Comparison of ENCODE assay signal across 22 cellular contexts in the genomic region with DNA sequence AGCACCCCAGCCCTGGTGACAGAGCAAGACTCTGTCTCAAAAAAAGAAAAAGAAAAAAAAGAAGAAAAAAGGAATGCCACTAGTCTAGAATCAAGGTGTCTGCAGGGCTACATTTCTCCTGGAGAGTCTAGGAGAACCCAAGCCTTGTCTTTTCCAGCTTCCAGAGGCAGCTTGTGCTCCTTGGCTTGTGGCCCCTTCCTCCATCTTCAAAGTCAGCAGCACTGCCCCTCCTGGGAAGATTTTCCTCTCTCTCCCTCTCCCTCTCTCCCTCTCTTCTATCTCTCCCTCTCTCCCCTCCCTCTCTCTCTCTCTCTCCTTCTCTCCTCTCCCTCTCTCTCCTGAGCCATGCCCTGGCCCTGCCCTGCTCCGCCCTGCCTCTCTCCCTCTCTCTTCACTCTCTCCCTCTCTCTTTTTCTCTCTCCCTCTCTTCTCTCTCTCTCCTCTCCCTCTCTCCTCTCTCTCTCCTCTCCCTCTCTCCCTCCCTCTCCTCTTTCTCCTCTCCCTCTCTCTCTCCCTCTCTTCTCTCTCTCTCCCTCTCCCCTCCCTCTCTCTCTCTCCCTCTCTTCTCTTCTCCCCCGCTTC.
DNase-seq lines count a peak whose midpoint lies in the region; ATAC-seq, FAIRE-seq and TF ChIP-seq lines count a peak whose summit lies in the region.
"Had no signal": no experiment of that assay in that cellular context is flagged by ENCODE, and none has a peak within 500 bp of the region (broad histone marks: within the 10 kb centered on the region; RNA-seq: fewer than 3 reads in every experiment).

No MANE protein-coding gene starts in this region.

- no TSS peak for BruUV-seq in HepG2 (replicated peaks; lab: Mats Ljungman, UMichigan)

- TF ChIP-seq EP300 in HepG2 (IDR thresholded peaks at IDR 0.05; ENCODE audit: low read depth in 2 of 2, low read length in 2 of 2) (no peak), HepG2 (CRISPR knock-in tag; IDR thresholded peaks at IDR 0.05; ENCODE audit: borderline replicate concordance) (no peak)

- CTCF ChIA-PET in HepG2 (lab: Yijun Ruan, JAX; ENCODE audit: low intra/inter-chr PET ratio, low total read pairs): interaction anchor here (2.2 kb wide), 1 partner anchor 275 kb away, joined by 11 read pairs; no protein-coding TSS in a partner anchor

- no peaks in the 10 kb centered on the region for H3K9me3 ChIP-seq in right lobe of liver
- no peaks in the 10 kb centered on the region for H3K9me3 ChIP-seq in HepG2 (ENCODE audit: low read length)
- H3K9me3 ChIP-seq in RWPE2 (ENCODE audit: severe bottlenecking): no peaks in the 10 kb centered on the region
- H3K9me3 ChIP-seq in parathyroid adenoma (ENCODE audit: control insufficient read depth, low read length): no peaks in the 10 kb centered on the region
- H3K9me3 ChIP-seq: MG63 had no signal

- H3K27me3 ChIP-seq in right lobe of liver (no peaks in the 10 kb centered on the region), HepG2 (ENCODE audit: control insufficient read depth in 1 of 2, insufficient read depth in 2 of 2, low read length in 2 of 2) (peaks cover 1 to 24% of the 10 kb centered on the region in 2 experiments; a peak in 4 of 5 replicates), RWPE2 (ENCODE audit: insufficient read depth, poor library complexity, severe bottlenecking) (no peaks in the 10 kb centered on the region), parathyroid adenoma (ENCODE audit: control insufficient read depth, insufficient read depth, low read length) (no peaks in the 10 kb centered on the region)
- H3K27me3 ChIP-seq: MG63 had no signal

- FAIRE-seq in HepG2 (lab: Jason Lieb, UNC) (no peak), GM12891 (lab: Jason Lieb, UNC) (no peak)
- FAIRE-seq: D721Med, H1 had no signal

- no peak for TF ChIP-seq RAD21 in HepG2 (CRISPR knock-in tag; IDR thresholded peaks at IDR 0.05)

- TF ChIP-seq CTCF in right lobe of liver (IDR thresholded peaks at IDR 0.05) (no peak), HepG2 (CRISPR knock-in tag; IDR thresholded peaks at IDR 0.05) (no peak), RWPE2 (IDR thresholded peaks at IDR 0.05; ENCODE audit: poor library complexity, severe bottlenecking) (no peak), parathyroid adenoma (IDR thresholded peaks at IDR 0.05) (no peak)

- TF ChIP-seq POLR2A in right lobe of liver (IDR thresholded peaks at IDR 0.05) (no peak), HepG2 (IDR thresholded peaks at IDR 0.05; ENCODE audit: insufficient read depth in 1 of 2, low read depth in 2 of 2, low read length in 2 of 2) (no peak), GM12891 (IDR thresholded peaks at IDR 0.05; ENCODE audit: low read depth, low read length) (no peak)

- H3K9ac ChIP-seq in HepG2 (ENCODE audit: insufficient read depth, low read depth, low read length) (no peak overlapping the region), parathyroid adenoma (no peak overlapping the region)
- H3K9ac ChIP-seq: KMS-11 had no signal

- H3K79me2 ChIP-seq in HepG2 (ENCODE audit: insufficient read depth, low read length) (no peaks in the 10 kb centered on the region), parathyroid adenoma (no peaks in the 10 kb centered on the region)

- H3K36me3 ChIP-seq in right lobe of liver: no peaks in the 10 kb centered on the region
- no peaks in the 10 kb centered on the region for H3K36me3 ChIP-seq in HepG2 (replicated peaks in 1 of 2; ENCODE audit: control insufficient read depth in 1 of 2, insufficient read depth in 2 of 2, low read length in 2 of 2)
- no peaks in the 10 kb centered on the region for H3K36me3 ChIP-seq in RWPE2 (ENCODE audit: low read depth)
- H3K36me3 ChIP-seq in parathyroid adenoma (ENCODE audit: control insufficient read depth, insufficient read depth, low read length): no peaks in the 10 kb centered on the region
- H3K36me3 ChIP-seq: MG63 had no signal

- H3K4me2 ChIP-seq in HepG2 (ENCODE audit: low read depth, low read length) (no peak overlapping the region), parathyroid adenoma (ENCODE audit: low read length) (no peak overlapping the region)
- H3K4me2 ChIP-seq: KMS-11 had no signal

- H3K4me1 ChIP-seq in right lobe of liver (peaks cover 0 to 25% (median 11%) of the 10 kb centered on the region in 4 donors), HepG2 (ENCODE audit: insufficient read depth, low read length) (no peaks in the 10 kb centered on the region), RWPE2 (ENCODE audit: insufficient read depth, poor library complexity, severe bottlenecking) (peaks cover 26% of the 10 kb centered on the region), parathyroid adenoma (peaks cover 41% of the 10 kb centered on the region)

- H2AFZ ChIP-seq in HepG2 (ENCODE audit: low read length) (no peak overlapping the region), parathyroid adenoma (peak overlapping the region; percentile 38)

- POLR2A ChIA-PET in HepG2 (lab: Yijun Ruan, JAX): no interaction called here

- 78% methylated on average over 1 of the region's 2 CpGs for WGBS in right lobe of liver (ENCODE audit: insufficient coverage, low coverage, low lambda C conversion rate, missing lambda C conversion rate)
- 7% methylated on average over 1 of the region's 2 CpGs for WGBS in HepG2 (ENCODE audit: low lambda C conversion rate)

- H3K27ac ChIP-seq in right lobe of liver (no peak overlapping the region), HepG2 (ENCODE audit: extremely low read length, insufficient read depth, low read length) (no peak overlapping the region), RWPE2 (ENCODE audit: poor library complexity, severe bottlenecking) (peak overlapping the region; percentile 97), parathyroid adenoma (peak overlapping the region; percentile 89)
- H3K27ac ChIP-seq: HL-60, KMS-11 had no signal

- ATAC-seq in right lobe of liver (no peak), HepG2 (no peak), RWPE2 (ENCODE audit: low read depth) (no peak)
- ATAC-seq: Panc1 had no signal

- DNase-seq in right lobe of liver (peak in 2 of 3 donors; percentile 4 to 12), HepG2 (ENCODE audit: low spot score) (no peak), RWPE2 (ENCODE audit: low spot score) (no peak), superior temporal gyrus (ENCODE audit: extremely low spot score) (no peak), GM12891 (ENCODE audit: insufficient read length, low spot score) (no peak), G401 (ENCODE audit: low spot score) (no peak)
- DNase-seq: CD4-positive, alpha-beta memory T cell; DND-41; GF-D8; HFFc6; MG63; NCI-H1105 treated with DMSO at 0.1 percent for 48 hours; NCI-H187; NCI-H446; NCI-H748 treated with DMSO at 0.1 percent for 48 hours; SIG-M5 had no signal

- intact Hi-C loops in right lobe of liver (cut with DNase I): no loop called here
- intact Hi-C loops in HepG2 (cut with micrococcal nuclease; ENCODE audit: unreplicated experiment): no loop called here

- H3K4me3 ChIP-seq in right lobe of liver: no peak overlapping the region
- no peak overlapping the region for H3K4me3 ChIP-seq in HepG2 (replicated peaks in 1 of 3; ENCODE audit: insufficient read depth in 1 of 3, low read depth in 2 of 3, low read length in 3 of 3)
- H3K4me3 ChIP-seq in RWPE2 (ENCODE audit: severe bottlenecking): no peak overlapping the region
- no peak overlapping the region for H3K4me3 ChIP-seq in parathyroid adenoma (ENCODE audit: low read depth, low read length)
- H3K4me3 ChIP-seq: MG63 had no signal

- H4K20me1 ChIP-seq in HepG2 (ENCODE audit: insufficient read depth, low read length): 0 out of 2 replicates have a peak, but pooled peaks cover 11% of the 10 kb centered on the region

- in situ Hi-C loops in HepG2 (cut with HindIII; ENCODE audit: extremely low pct_ligation_motif_present, low pct_unique_long_range_greater_than_20kb) (no loop called here), G401 (cut with HindIII; ENCODE audit: low sequenced_read_pairs) (no loop called here)

TF ChIP-seq in HepG2, 621 proteins besides CTCF, POLR2A, EP300 and RAD21:
- TF ChIP-seq TFDP1 (CRISPR knock-in tag; IDR thresholded peaks at IDR 0.05; ENCODE audit: borderline replicate concordance) (no peak), ZFP41 (CRISPR knock-in tag; IDR thresholded peaks at IDR 0.05; ENCODE audit: borderline replicate concordance) (no peak), MXD3 (CRISPR knock-in tag; IDR thresholded peaks at IDR 0.05) (no peak)

TF ChIP-seq in GM12891, 5 proteins besides CTCF, POLR2A, EP300 and RAD21:
- no peak for TF ChIP-seq POLR2AphosphoS5 (IDR thresholded peaks at IDR 0.05; ENCODE audit: low read depth, low read length)
- no peak for TF ChIP-seq TAF1 (IDR thresholded peaks at IDR 0.05; ENCODE audit: low read depth, low read length)
- no peak for TF ChIP-seq PAX5 (IDR thresholded peaks at IDR 0.05; ENCODE audit: insufficient read depth, low read length, severe bottlenecking)
- no peak for TF ChIP-seq SPI1 (IDR thresholded peaks at IDR 0.05; ENCODE audit: low read depth, low read length)
- TF ChIP-seq POU2F2 (IDR thresholded peaks at IDR 0.05; ENCODE audit: low read depth, low read length): no peak

Comparison
In these comparisons a context has a peak if more than half of its experiments do, and no peak if none do; other contexts are left out.
1. DNase-seq: peak in right lobe of liver (2 of 3); none in HepG2 (single experiment), RWPE2 (single experiment), superior temporal gyrus (single experiment), GM12891 (single experiment) and G401 (single experiment).
2. H3K27ac ChIP-seq: peak in RWPE2 (single experiment) and parathyroid adenoma (single experiment); none in right lobe of liver (0 of 3) and HepG2 (single experiment).